Comparison of ENCODE assay signal across 8 cellular contexts in genomic region chr6:30719356-30719755, GRCh38. TPM values are rescaled to one million over a fixed set of nuclear protein-coding genes. Genes with fewer than 3 reads are reported as not detected.
A peak's percentile ranks its signal among the peaks of the same experiment; 100 is the strongest.
DNase-seq lines count a peak whose midpoint lies in the region; ATAC-seq and TF ChIP-seq lines count a peak whose summit lies in the region.

No MANE protein-coding gene starts in this region.

- H3K27me3 ChIP-seq in CD4-positive, alpha-beta T cell (ENCODE audit: control insufficient read depth, insufficient read depth, low read length): no peaks in the 10 kb centered on the region
- H3K27me3 ChIP-seq in MG63 (no peaks in the 10 kb centered on the region), colonic mucosa (no peaks in the 10 kb centered on the region), neural cell (ENCODE audit: insufficient read depth, low read depth, low read length) (no peaks in the 10 kb centered on the region)

- peaks cover 64% of the 10 kb centered on the region for H3K4me1 Mint-ChIP-seq in CD4-positive, alpha-beta T cell (ENCODE audit: low read depth)

- H3K79me2 ChIP-seq in neural cell (replicated peaks; ENCODE audit: insufficient read depth, low read length): peaks cover 63% of the 10 kb centered on the region

- no peaks in the 10 kb centered on the region for H3K9me3 Mint-ChIP-seq in CD4-positive, alpha-beta T cell

- H3K27ac Mint-ChIP-seq in CD4-positive, alpha-beta T cell: peak overlapping the region; percentile 95

- H3K4me2 ChIP-seq in neural cell (ENCODE audit: low read length): peak overlapping the region; percentile 77

- CTCF ChIA-PET in CD4-positive, alpha-beta T cell (lab: Charles Lee): interaction anchor here (6.6 to 20.2 kb wide), 2 partner anchors 12 to 41 kb away, joined by 70 to 526 read pairs; partner anchors contain the start of gene DHX16

- H3K27ac ChIP-seq in CD4-positive, alpha-beta T cell (ENCODE audit: low read depth, low read length): peak overlapping the region; percentile 82
- H3K27ac ChIP-seq in colonic mucosa (peak overlapping the region; percentile 95), neural cell (ENCODE audit: low read length) (peak overlapping the region; percentile 100)

- H3K4me3 ChIP-seq in MG63 (peak overlapping the region; percentile 97), colonic mucosa (peak overlapping the region; percentile 80), neural cell (ENCODE audit: low read length) (peak overlapping the region; percentile 99)

- H3K9ac ChIP-seq in colonic mucosa (ENCODE audit: low read depth in 2 of 2, low read length in 2 of 2) (peak overlapping the region; percentile 65 to 80), neural cell (ENCODE audit: low read length) (peak overlapping the region; percentile 100)

- peaks cover 39% of the 10 kb centered on the region for H3K36me3 ChIP-seq in MG63
- peaks cover 15% of the 10 kb centered on the region for H3K36me3 ChIP-seq in colonic mucosa
- peaks cover 6% of the 10 kb centered on the region for H3K36me3 ChIP-seq in neural cell (ENCODE audit: insufficient read depth, low read length)

- POLR2A ChIA-PET in CD4-positive, alpha-beta T cell (lab: Charles Lee): interaction anchor here (1.2 to 11.0 kb wide), 4 partner anchors 28 to 105 kb away, joined by 3 to 381 read pairs (median 37); partner anchors contain the start of gene DHX16

- H3K36me3 Mint-ChIP-seq in CD4-positive, alpha-beta T cell (ENCODE audit: low read depth): peaks cover 68% of the 10 kb centered on the region

- peak overlapping the region; percentile 42 for H2AFZ ChIP-seq in neural cell (ENCODE audit: low read depth, low read length)

- ATAC-seq in CD4-positive, alpha-beta T cell (ENCODE audit: poor library complexity): no peak
- ATAC-seq in esophagus mucosa (no peak), HG02642 (IDR thresholded peaks at IDR 0.05; ENCODE audit: poor library complexity, unreplicated experiment) (no peak)

- H3K9me3 ChIP-seq in CD4-positive, alpha-beta T cell (ENCODE audit: control insufficient read depth, low read length): no peaks in the 10 kb centered on the region
- H3K9me3 ChIP-seq in MG63 (no peaks in the 10 kb centered on the region), colonic mucosa (no peaks in the 10 kb centered on the region), neural cell (ENCODE audit: low read length) (no peaks in the 10 kb centered on the region)

- TF ChIP-seq EP300 in neural cell (conservative IDR thresholded peaks at IDR 0.05; ENCODE audit: poor library complexity, severe bottlenecking): no peak

- no peak for TF ChIP-seq CTCF in CD4-positive, alpha-beta T cell (IDR thresholded peaks at IDR 0.05)
- no peak for TF ChIP-seq CTCF in colonic mucosa (IDR thresholded peaks at IDR 0.05)
- no peak for TF ChIP-seq CTCF in neural cell (IDR thresholded peaks at IDR 0.05; ENCODE audit: poor library complexity, severe bottlenecking)
- no peak for TF ChIP-seq CTCF in GM20000 (IDR thresholded peaks at IDR 0.05; ENCODE audit: extremely low read depth, missing control alignments)

- H3K4me3 Mint-ChIP-seq in CD4-positive, alpha-beta T cell: peak overlapping the region; percentile 99

- intact Hi-C loops in CD4-positive, alpha-beta T cell (cut with DNase I, micrococcal nuclease): loop anchor here in 1 of 2 experiments (5.0 kb wide), 1 partner anchor 162 kb away; the partner anchor contains the start of genes GNL1 and PRR3
- intact Hi-C loops in colonic mucosa (cut with DNase I): no loop called here

- H3K27me3 Mint-ChIP-seq in CD4-positive, alpha-beta T cell: no peaks in the 10 kb centered on the region

- H3K4me1 ChIP-seq in colonic mucosa: peaks cover 7% of the 10 kb centered on the region

- peaks cover 27% of the 10 kb centered on the region for H4K20me1 ChIP-seq in neural cell (ENCODE audit: insufficient read depth)

- TF ChIP-seq RAD21 in neural cell (conservative IDR thresholded peaks at IDR 0.05): no peak

- no peak for DNase-seq in CD4-positive, alpha-beta T cell
- DNase-seq in MG63 (no peak), colonic mucosa (no peak), SHP77 (lab: John Stamatoyannopoulos, UW) (no peak), GM20000 (ENCODE audit: low spot score) (no peak)

- H3K9me2 ChIP-seq in neural cell (ENCODE audit: insufficient read depth, low read length): no peaks in the 10 kb centered on the region

- peaks cover 11% of the 10 kb centered on the region for H3F3A ChIP-seq in neural cell (ENCODE audit: insufficient read depth, low read length, poor library complexity, severe bottlenecking)

TF ChIP-seq in neural cell, 6 proteins besides CTCF, POLR2A, EP300 and RAD21:
- TF ChIP-seq TAF1 (IDR thresholded peaks at IDR 0.05; ENCODE audit: low read depth) (no peak), EZH2 (IDR thresholded peaks at IDR 0.05; ENCODE audit: borderline replicate concordance, insufficient read depth, low read length, poor library complexity, severe bottlenecking) (no peak), MXI1 (conservative IDR thresholded peaks at IDR 0.05; ENCODE audit: poor library complexity, severe bottlenecking) (no peak), SMC3 (conservative IDR thresholded peaks at IDR 0.05; ENCODE audit: poor library complexity) (no peak), REST (IDR thresholded peaks at IDR 0.05; ENCODE audit: borderline replicate concordance) (no peak), POLR2AphosphoS5 (IDR thresholded peaks at IDR 0.05) (no peak)

RNA-seq across cellular contexts. Expression of gene TUBB, which starts 0.8 kb away (rescaled TPM):
- 10 to 100 TPM; 76.0 to 78.4 TPM for total RNA-seq in CD4-positive, alpha-beta T cell
- 241 and 386 TPM in 2 replicates for total RNA-seq in MG63 (2014; rRNA removed; shearing (Covaris generic); ENCODE audit: low replicate concordance)
- 100 to 1,000 TPM; 213 to 605 TPM for total RNA-seq in colonic mucosa
- 711 and 792 TPM in 2 replicates for polyA plus RNA-seq in neural cell
- 773 and 794 TPM in 2 replicates for polyA minus RNA-seq in neural cell
- 327 TPM for total RNA-seq in esophagus mucosa

RNA-seq across cellular contexts. Expression of gene MDC1, which starts 2.3 kb away (rescaled TPM):
- 10 to 100 TPM; 50.5 to 56.8 TPM for total RNA-seq in CD4-positive, alpha-beta T cell
- 5.4 and 10.8 TPM in 2 replicates for total RNA-seq in MG63 (2014; rRNA removed; shearing (Covaris generic); ENCODE audit: low replicate concordance)
- total RNA-seq in colonic mucosa (10 to 100 TPM; 14.0 to 59.0 TPM), esophagus mucosa (15.7 TPM)
- polyA plus RNA-seq in neural cell: 4.3 and 8.1 TPM in 2 replicates
- polyA minus RNA-seq in neural cell: 9.3 and 10.5 TPM in 2 replicates

RNA-seq across cellular contexts. Expression of gene FLOT1, which starts 23.1 kb away (rescaled TPM):
- total RNA-seq in CD4-positive, alpha-beta T cell: 10 to 100 TPM; 31.6 TPM
- total RNA-seq in MG63 (2014; rRNA removed; shearing (Covaris generic); ENCODE audit: low replicate concordance): 111 and 137 TPM in 2 replicates
- total RNA-seq in colonic mucosa (100 to 1,000 TPM; 130 to 158 TPM), esophagus mucosa (75.0 TPM)
- 72.7 and 84.7 TPM in 2 replicates for polyA plus RNA-seq in neural cell
- 51.6 and 61.0 TPM in 2 replicates for polyA minus RNA-seq in neural cell

RNA-seq across cellular contexts. Expression of gene IER3, which starts 25.0 kb away (rescaled TPM):
- total RNA-seq in CD4-positive, alpha-beta T cell: 1 to 10 TPM; 5.7 to 5.8 TPM
- 53.6 and 54.6 TPM in 2 replicates for total RNA-seq in MG63 (2014; rRNA removed; shearing (Covaris generic); ENCODE audit: low replicate concordance)
- 10 to 100 TPM; 47.2 to 92.8 TPM for total RNA-seq in colonic mucosa
- polyA plus RNA-seq in neural cell: 1.3 and 3.0 TPM in 2 replicates
- 0.49 and 0.69 TPM in 2 replicates for polyA minus RNA-seq in neural cell
- total RNA-seq in esophagus mucosa: 74.3 TPM

RNA-seq across cellular contexts. Expression of gene NRM, which starts 28.6 kb away (rescaled TPM):
- 1 to 10 TPM; 3.8 to 4.4 TPM for total RNA-seq in CD4-positive, alpha-beta T cell
- total RNA-seq in MG63 (2014; rRNA removed; shearing (Covaris generic); ENCODE audit: low replicate concordance): 0.25 and 3.4 TPM in 2 replicates
- 10 to 100 TPM in 1 of 2 donors, 1 to 10 TPM in 1; 7.4 to 19.2 TPM for total RNA-seq in colonic mucosa
- 7.1 and 7.5 TPM in 2 replicates for polyA plus RNA-seq in neural cell
- polyA minus RNA-seq in neural cell: 5.8 and 6.9 TPM in 2 replicates
- 12.7 TPM for total RNA-seq in esophagus mucosa
